In genomic region chr1:76186617-76187016, GRCh38 we compare ENCODE assay signal across 2 cellular contexts.
TF ChIP-seq lines count a peak whose summit lies in the region.

No MANE protein-coding gene starts in this region.

TF ChIP-seq in SK-N-SH treated with all-trans-retinoic acid at 6 μM for 48 hours, 23 proteins besides CTCF, POLR2A, EP300 and RAD21 (continued from another document):
- TF ChIP-seq CREB5 (CRISPR knock-in tag; IDR thresholded peaks at IDR 0.05; ENCODE audit: low read depth) (no peak), PPARA (CRISPR knock-in tag; IDR thresholded peaks at IDR 0.05; ENCODE audit: borderline replicate concordance) (no peak), ISL1 (CRISPR knock-in tag; IDR thresholded peaks at IDR 0.05) (no peak), ZFP3 (CRISPR knock-in tag; IDR thresholded peaks at IDR 0.05) (no peak), ZNF8 (CRISPR knock-in tag; IDR thresholded peaks at IDR 0.05) (no peak), ZNF70 (CRISPR knock-in tag; IDR thresholded peaks at IDR 0.05) (no peak), ZFP30 (CRISPR knock-in tag; IDR thresholded peaks at IDR 0.05) (no peak), ZC3H10 (CRISPR knock-in tag; IDR thresholded peaks at IDR 0.05) (no peak)

TF ChIP-seq in SK-N-SH, 30 proteins besides CTCF, POLR2A, EP300 and RAD21 (continued from another document):
- no peak for TF ChIP-seq ZBTB33 (IDR thresholded peaks at IDR 0.05; ENCODE audit: borderline replicate concordance, low read depth)
- TF ChIP-seq TAF1 (IDR thresholded peaks at IDR 0.05; ENCODE audit: borderline replicate concordance, low read depth, low read length), result no peak
- TF ChIP-seq IRF3 (IDR thresholded peaks at IDR 0.05; ENCODE audit: low read depth, low read length), result no peak
- TF ChIP-seq RCOR1 (IDR thresholded peaks at IDR 0.05; ENCODE audit: low read length), result no peak
- no peak for TF ChIP-seq NFIC (IDR thresholded peaks at IDR 0.05; ENCODE audit: borderline replicate concordance)
- no peak for TF ChIP-seq MXI1 (IDR thresholded peaks at IDR 0.05; ENCODE audit: low read depth, low read length)
- TF ChIP-seq SMC3 (IDR thresholded peaks at IDR 0.05; ENCODE audit: low read depth, low read length), result no peak
- TF ChIP-seq MEF2A (IDR thresholded peaks at IDR 0.05; ENCODE audit: borderline replicate concordance, low read depth), result no peak
- TF ChIP-seq NRF1 (IDR thresholded peaks at IDR 0.05; ENCODE audit: low read depth, low read length), result no peak
